23 cellular contexts compared by ENCODE assay signal in genomic region chr6:3855866-3856265, GRCh38.
"Had no signal": no experiment of that assay in that cellular context is flagged by ENCODE, and none has a peak within 500 bp of the region (broad histone marks: within the 10 kb centered on the region; RNA-seq: fewer than 3 reads in every experiment).

No MANE protein-coding gene starts in this region.

- H3K4me1 Mint-ChIP-seq: endodermal cell had no signal

- H3K9me3 ChIP-seq: colonic mucosa, esophagus squamous epithelium, gastrocnemius medialis had no signal

- H3K4me1 ChIP-seq: colonic mucosa, foreskin keratinocyte, gastrocnemius medialis had no signal

- ATAC-seq: effector memory CD8-positive, alpha-beta T cell; esophagus mucosa; foreskin keratinocyte; gastrocnemius medialis; gastroesophageal sphincter; heart left ventricle; heart right ventricle had no signal

- H3K27ac ChIP-seq: colonic mucosa, coronary artery, dorsolateral prefrontal cortex, epithelial cell of prostate, esophagus squamous epithelium, foreskin keratinocyte, gastrocnemius medialis, gastroesophageal sphincter, heart left ventricle, heart right ventricle had no signal

- H3K36me3 ChIP-seq: colonic mucosa, esophagus squamous epithelium, gastrocnemius medialis, gastroesophageal sphincter, heart left ventricle, heart right ventricle had no signal

- H3K9me3 Mint-ChIP-seq: dendritic cell treated with granulocyte-macrophage colony-stimulating factor and Interleukin-4, amounts not matched to agents 40 ng/mL and 50 ng/mL, for 4 days; endodermal cell had no signal

- H3K4me3 ChIP-seq: colonic mucosa, coronary artery, dorsolateral prefrontal cortex, esophagus squamous epithelium, gastrocnemius medialis, gastroesophageal sphincter, heart left ventricle, heart right ventricle had no signal

- H3K27ac Mint-ChIP-seq: dendritic cell treated with granulocyte-macrophage colony-stimulating factor and Interleukin-4, amounts not matched to agents 40 ng/mL and 50 ng/mL, for 4 days; effector memory CD8-positive, alpha-beta T cell; endodermal cell had no signal

- H3K27me3 ChIP-seq: colonic mucosa, dorsolateral prefrontal cortex, esophagus squamous epithelium, foreskin keratinocyte, gastrocnemius medialis, gastroesophageal sphincter, heart left ventricle, heart right ventricle had no signal

- H3K4me3 Mint-ChIP-seq: dendritic cell treated with granulocyte-macrophage colony-stimulating factor and Interleukin-4, amounts not matched to agents 40 ng/mL and 50 ng/mL, for 4 days; effector memory CD8-positive, alpha-beta T cell; endodermal cell had no signal

- DNase-seq: colonic mucosa; cortex of kidney; dermis blood vessel endothelial cell; dorsolateral prefrontal cortex; effector CD4-positive, alpha-beta T cell; effector CD8-positive, alpha-beta T cell; effector memory CD4-positive, alpha-beta T cell; effector memory CD8-positive, alpha-beta T cell; endodermal cell; erythroblast; esophagus squamous epithelium; foreskin fibroblast; foreskin keratinocyte; foreskin melanocyte; gastrocnemius medialis; glutamatergic neuron; heart left ventricle; heart right ventricle had no signal
